ENCODE assay signal across 1 cellular context in the genomic region with DNA sequence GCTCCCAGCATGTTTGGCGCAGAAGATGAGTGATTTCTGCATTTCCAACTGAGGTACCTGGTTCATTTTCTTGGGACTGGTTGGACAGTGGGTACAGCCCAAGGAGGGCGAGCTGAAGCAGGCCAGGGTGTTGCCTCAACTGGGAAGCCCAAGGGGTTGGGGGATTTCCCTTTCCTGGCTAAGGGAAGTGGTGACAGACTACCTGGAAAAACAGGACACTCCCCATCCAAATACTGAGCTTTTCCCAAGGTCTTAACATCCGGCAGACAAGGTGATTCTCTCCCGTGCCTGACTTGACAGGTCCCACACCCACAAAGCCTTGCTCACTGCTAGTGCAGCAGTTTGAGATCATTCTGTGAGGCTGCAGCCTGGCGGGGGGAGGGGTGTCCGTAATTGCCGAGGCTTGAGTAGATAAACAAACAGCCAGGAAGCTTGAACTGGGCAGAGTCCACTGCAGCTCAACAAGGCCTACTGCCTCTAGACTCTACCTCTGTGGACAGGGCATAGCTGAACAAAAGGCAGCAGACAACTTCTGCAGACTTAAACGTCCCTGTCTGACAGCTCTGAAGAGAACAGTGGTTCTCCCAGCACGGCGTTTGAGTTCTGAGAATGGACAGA.
TF ChIP-seq lines count a peak whose summit lies in the region.

No MANE protein-coding gene starts in this region.

TF ChIP-seq in IMR-90, 13 proteins besides CTCF, POLR2A, EP300 and RAD21:
- TF ChIP-seq MXI1 (IDR thresholded peaks at IDR 0.05; ENCODE audit: borderline replicate concordance, low read depth, low read length) (no peak), RFX5 (IDR thresholded peaks at IDR 0.05; ENCODE audit: low read depth, low read length) (no peak), CHD1 (IDR thresholded peaks at IDR 0.05; ENCODE audit: low read depth, low read length) (no peak), BHLHE40 (IDR thresholded peaks at IDR 0.05; ENCODE audit: low read depth, low read length) (no peak), SMC3 (IDR thresholded peaks at IDR 0.05; ENCODE audit: low read depth, low read length) (no peak), NFE2L2 (IDR thresholded peaks at IDR 0.05; ENCODE audit: low read depth, low read length) (no peak), CEBPB (IDR thresholded peaks at IDR 0.05; ENCODE audit: low read depth, low read length) (no peak), MAZ (IDR thresholded peaks at IDR 0.05; ENCODE audit: borderline replicate concordance, low read depth, low read length) (no peak), FOS (IDR thresholded peaks at IDR 0.05; ENCODE audit: low read depth, low read length) (no peak), MAFK (IDR thresholded peaks at IDR 0.05; ENCODE audit: low read depth, low read length) (no peak)
- TF ChIP-seq, protein P1, sequence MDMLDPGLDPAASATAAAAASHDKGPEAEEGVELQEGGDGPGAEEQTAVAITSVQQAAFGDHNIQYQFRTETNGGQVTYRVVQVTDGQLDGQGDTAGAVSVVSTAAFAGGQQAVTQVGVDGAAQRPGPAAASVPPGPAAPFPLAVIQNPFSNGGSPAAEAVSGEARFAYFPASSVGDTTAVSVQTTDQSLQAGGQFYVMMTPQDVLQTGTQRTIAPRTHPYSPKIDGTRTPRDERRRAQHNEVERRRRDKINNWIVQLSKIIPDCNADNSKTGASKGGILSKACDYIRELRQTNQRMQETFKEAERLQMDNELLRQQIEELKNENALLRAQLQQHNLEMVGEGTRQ (IDR thresholded peaks at IDR 0.05; ENCODE audit: low read depth, low read length) = no peak
- TF ChIP-seq, protein P2, sequence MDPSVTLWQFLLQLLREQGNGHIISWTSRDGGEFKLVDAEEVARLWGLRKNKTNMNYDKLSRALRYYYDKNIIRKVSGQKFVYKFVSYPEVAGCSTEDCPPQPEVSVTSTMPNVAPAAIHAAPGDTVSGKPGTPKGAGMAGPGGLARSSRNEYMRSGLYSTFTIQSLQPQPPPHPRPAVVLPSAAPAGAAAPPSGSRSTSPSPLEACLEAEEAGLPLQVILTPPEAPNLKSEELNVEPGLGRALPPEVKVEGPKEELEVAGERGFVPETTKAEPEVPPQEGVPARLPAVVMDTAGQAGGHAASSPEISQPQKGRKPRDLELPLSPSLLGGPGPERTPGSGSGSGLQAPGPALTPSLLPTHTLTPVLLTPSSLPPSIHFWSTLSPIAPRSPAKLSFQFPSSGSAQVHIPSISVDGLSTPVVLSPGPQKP (IDR thresholded peaks at IDR 0.05; ENCODE audit: borderline replicate concordance, low read depth, low read length) = no peak
